Comparison of ENCODE assay signal across 12 cellular contexts in the genomic region with DNA sequence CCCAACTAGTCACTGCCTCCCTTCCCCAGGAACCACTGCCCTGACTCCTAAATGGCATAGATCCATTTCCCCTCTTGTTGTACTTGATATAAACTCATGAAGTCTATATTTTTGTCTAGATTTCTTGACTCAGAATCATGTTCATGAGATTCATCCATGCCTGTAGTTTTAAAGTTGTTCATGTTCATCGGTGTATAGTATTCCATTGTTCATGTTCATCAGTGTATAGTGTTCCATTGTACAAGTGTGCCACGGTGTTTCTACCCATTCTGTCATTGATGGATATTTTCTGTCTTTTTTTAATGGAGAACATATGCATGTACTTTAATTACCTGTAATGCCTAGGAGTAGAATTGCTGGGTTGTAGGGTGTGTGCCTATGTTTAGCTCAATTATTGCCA.
"Had no signal": no experiment of that assay in that cellular context is flagged by ENCODE, and none has a peak within 500 bp of the region (broad histone marks: within the 10 kb centered on the region; RNA-seq: fewer than 3 reads in every experiment).

No MANE protein-coding gene starts in this region.

- H3K9me3 ChIP-seq: SK-N-SH had no signal

- H3K27ac ChIP-seq: RWPE1 had no signal

- H3K4me3 Mint-ChIP-seq: IgD-negative memory B cell had no signal

- ATAC-seq: Panc1, PC-3 had no signal

- H3K27ac Mint-ChIP-seq: IgD-negative memory B cell had no signal

- H3K9ac ChIP-seq: SK-N-SH had no signal

- DNase-seq: KBM-7; MV-4-11; NCI-H1048; NCI-H187 treated with DMSO at 0.1 percent for 48 hours; NCI-H526; NCI-H82; NK-92 treated with Interleukin-12 subunit alpha and Interleukin-12 subunit beta, amount 100 ng/mL, for 24 hours; PC-3; SK-N-SH had no signal

- H3K4me1 Mint-ChIP-seq: IgD-negative memory B cell had no signal

- H3K4me2 ChIP-seq: SK-N-SH had no signal
